ENCODE assay signal across 10 cellular contexts in the genomic region with DNA sequence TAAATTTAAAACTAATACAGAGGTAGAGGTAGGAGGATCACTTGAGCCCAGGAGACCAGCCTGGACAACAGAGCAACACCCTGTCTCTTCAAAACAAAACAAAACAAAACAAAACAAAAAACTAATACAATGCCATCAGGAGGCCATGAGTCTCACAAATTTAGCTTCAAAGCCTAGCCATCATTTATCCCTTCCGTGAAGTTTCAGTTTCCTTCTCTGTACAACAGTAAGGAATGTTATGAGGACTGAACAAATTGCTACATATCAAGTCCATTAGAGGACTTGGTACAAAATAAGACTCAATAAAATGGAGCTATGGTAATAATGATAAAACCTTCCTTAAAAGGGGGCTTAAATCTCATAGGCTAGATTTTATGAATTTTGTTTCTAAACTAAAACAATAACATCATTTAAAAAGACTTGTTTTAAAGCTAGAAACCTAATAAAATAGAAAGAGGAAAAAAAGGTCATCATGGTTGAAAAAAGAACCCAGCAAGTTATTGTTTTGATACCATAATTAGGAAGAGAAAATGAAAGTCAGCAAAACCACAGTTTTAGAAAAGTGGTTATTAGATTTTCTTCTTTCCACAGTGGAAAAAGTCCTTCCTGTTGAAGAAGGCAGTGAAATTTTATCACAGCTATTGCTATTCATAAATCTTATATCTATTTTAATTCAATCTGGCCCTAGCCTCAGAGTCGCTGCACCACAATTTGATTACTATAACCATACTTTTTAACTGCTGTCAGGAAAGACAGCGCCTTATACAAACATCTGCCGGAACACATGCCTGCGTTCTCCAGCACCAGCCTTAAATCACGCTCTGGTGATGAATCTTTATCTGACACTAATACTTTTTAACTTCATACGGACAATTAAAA.
DNase-seq lines count a peak whose midpoint lies in the region; FAIRE-seq and TF ChIP-seq lines count a peak whose summit lies in the region.
"Had no signal": no experiment of that assay in that cellular context is flagged by ENCODE, and none has a peak within 500 bp of the region (broad histone marks: within the 10 kb centered on the region; RNA-seq: fewer than 3 reads in every experiment).

No MANE protein-coding gene starts in this region.

- H3K4me2 ChIP-seq in OCI-LY7 (ENCODE audit: low read length): peak overlapping the region; percentile 43

- intact Hi-C loops in OCI-LY7 (cut with micrococcal nuclease; ENCODE audit: unreplicated experiment): no loop called here
- intact Hi-C loops in spleen (cut with DNase I; ENCODE audit: low total_unique reads): no loop called here

- H3K4me1 ChIP-seq in OCI-LY7 (ENCODE audit: insufficient read depth, low read length, poor library complexity, severe bottlenecking) (peaks cover 29% of the 10 kb centered on the region), spleen (peaks cover 38 to 80% (median 65%) of the 10 kb centered on the region in 6 donors)

- H3K9me3 ChIP-seq in OCI-LY7 (ENCODE audit: low read length): no peaks in the 10 kb centered on the region
- H3K9me3 ChIP-seq in spleen: no peaks in the 10 kb centered on the region

- H3K36me3 ChIP-seq in OCI-LY7 (ENCODE audit: insufficient read depth, low read length) (no peaks in the 10 kb centered on the region), spleen (no peaks in the 10 kb centered on the region)

- H3K27me3 Mint-ChIP-seq in T-helper 1 cell treated with Interleukin-12 subunit alpha and Interleukin-12 subunit beta and Interleukin-4 antibody, amounts not matched to agents 30 μg/mL and 1 μg/mL, for 36 hours (ENCODE audit: low read depth): no peaks in the 10 kb centered on the region

- CTCF ChIA-PET in OCI-LY7 (lab: Charles Lee; ENCODE audit: unreplicated experiment): no interaction called here

- no peak for DNase-seq in T-helper 1 cell
- peak; percentile 48 for DNase-seq in OCI-LY7 (ENCODE audit: low spot score)
- DNase-seq in spleen: no peak
- no peak for DNase-seq in iPS-NIHi7 (ENCODE audit: extremely low spot score)
- no peak for DNase-seq in NCI-H1105 treated with DMSO at 0.1 percent for 48 hours (lab: John Stamatoyannopoulos, UW)
- DNase-seq in epidermal melanocyte (ENCODE audit: insufficient read length, low spot score): no peak
- DNase-seq: NCI-H1048; stimulated activated CD4-positive, alpha-beta T cell treated with anti-CD3 and anti-CD28 coated beads, Interleukin-2, amount 100 ng/mL, for 48 hours had no signal

- peak overlapping the region; percentile 53 for H3K4me3 Mint-ChIP-seq in T-helper 1 cell treated with Interleukin-12 subunit alpha and Interleukin-12 subunit beta and Interleukin-4 antibody, amounts not matched to agents 30 μg/mL and 1 μg/mL, for 36 hours

- no TSS peak for BruUV-seq in OCI-LY7 (replicated peaks; lab: Mats Ljungman, UMichigan)

- no peak for TF ChIP-seq POLR2A in spleen (IDR thresholded peaks at IDR 0.05)

- TF ChIP-seq CTCF in OCI-LY7 (conservative IDR thresholded peaks at IDR 0.05; ENCODE audit: low read length): no peak
- no peak for TF ChIP-seq CTCF in spleen (IDR thresholded peaks at IDR 0.05 in 8 of 11, conservative IDR thresholded peaks at IDR 0.05 in 3 of 11)

- H3K9me3 Mint-ChIP-seq in T-helper 1 cell treated with Interleukin-12 subunit alpha and Interleukin-12 subunit beta and Interleukin-4 antibody, amounts not matched to agents 30 μg/mL and 1 μg/mL, for 36 hours: no peaks in the 10 kb centered on the region

- H3K4me3 ChIP-seq in OCI-LY7 (ENCODE audit: low read depth, low read length, poor library complexity, severe bottlenecking): peak overlapping the region; percentile 3
- peak overlapping the region in 6 of 8 donors; percentile 13 to 63 (median 26) for H3K4me3 ChIP-seq in spleen

- H3K27ac ChIP-seq in OCI-LY7 (ENCODE audit: low read depth, low read length, poor library complexity, severe bottlenecking) (no peak overlapping the region), spleen (peak overlapping the region; percentile 45 to 86 (median 80))

- no peak overlapping the region for H2AFZ ChIP-seq in OCI-LY7 (ENCODE audit: low read length)

- H4K20me1 ChIP-seq in OCI-LY7 (ENCODE audit: insufficient read depth, low read length): peaks cover 7% of the 10 kb centered on the region; the same call in 1 of the 2 replicates

- no peaks in the 10 kb centered on the region; the same call in 1 of the 2 replicates for H3K79me2 ChIP-seq in OCI-LY7 (ENCODE audit: insufficient read depth, low read depth, low read length)

- POLR2A ChIA-PET in OCI-LY7 (lab: Charles Lee): interaction anchor here (0.5 to 1.3 kb wide), 4 partner anchors 13 to 129 kb away, joined by 3 to 4 read pairs (median 4); no protein-coding TSS in a partner anchor

- no peak overlapping the region for H3K27ac Mint-ChIP-seq in T-helper 1 cell treated with Interleukin-12 subunit alpha and Interleukin-12 subunit beta and Interleukin-4 antibody, amounts not matched to agents 30 μg/mL and 1 μg/mL, for 36 hours

- H3K27me3 ChIP-seq in spleen (replicated peaks in 1 of 7): no peaks in the 10 kb centered on the region

- WGBS in spleen, 5 donors: 2 to 7% (median 6%) methylated on average over 7 of the region's 7 CpGs

- peak; percentile 77 for FAIRE-seq in endometrium (lab: Jason Lieb, UNC)

- H3K4me1 Mint-ChIP-seq in T-helper 1 cell treated with Interleukin-12 subunit alpha and Interleukin-12 subunit beta and Interleukin-4 antibody, amounts not matched to agents 30 μg/mL and 1 μg/mL, for 36 hours (ENCODE audit: low read depth): peaks cover 43% of the 10 kb centered on the region

- H3K36me3 Mint-ChIP-seq in T-helper 1 cell treated with Interleukin-12 subunit alpha and Interleukin-12 subunit beta and Interleukin-4 antibody, amounts not matched to agents 30 μg/mL and 1 μg/mL, for 36 hours (ENCODE audit: low read depth): peaks cover 9% of the 10 kb centered on the region

- no peaks in the 10 kb centered on the region for H3K9me2 ChIP-seq in OCI-LY7 (ENCODE audit: insufficient read depth, low read length)
